9 cellular contexts compared by ENCODE assay signal in genomic region chr4:80069837-80070788, GRCh38. TPM values are rescaled to one million over a fixed set of nuclear protein-coding genes. Genes with fewer than 3 reads are reported as not detected.
A peak's percentile ranks its signal among the peaks of the same experiment; 100 is the strongest.
DNase-seq lines count a peak whose midpoint lies in the region; ATAC-seq and TF ChIP-seq lines count a peak whose summit lies in the region.
"Had no signal": no experiment of that assay in that cellular context is flagged by ENCODE, and none has a peak within 500 bp of the region (broad histone marks: within the 10 kb centered on the region; RNA-seq: fewer than 3 reads in every experiment).

No MANE protein-coding gene starts in this region.

- H3K4me1 ChIP-seq in spleen (peaks cover 18 to 68% (median 36%) of the 10 kb centered on the region in 6 donors), Peyer's patch (peaks cover 0 to 17% (median 0%) of the 10 kb centered on the region in 4 donors)

- TF ChIP-seq POLR2A in spleen (IDR thresholded peaks at IDR 0.05) = no peak
- TF ChIP-seq POLR2A in Peyer's patch (IDR thresholded peaks at IDR 0.05) = no peak

- H3K9me3 ChIP-seq in spleen (no peaks in the 10 kb centered on the region), Peyer's patch (no peaks in the 10 kb centered on the region)

- TF ChIP-seq CTCF in choroid plexus epithelial cell (conservative IDR thresholded peaks at IDR 0.05; ENCODE audit: low read depth, low read length) = no peak
- no peak for TF ChIP-seq CTCF in spleen (IDR thresholded peaks at IDR 0.05 in 8 of 11, conservative IDR thresholded peaks at IDR 0.05 in 3 of 11)
- no peak for TF ChIP-seq CTCF in Peyer's patch (IDR thresholded peaks at IDR 0.05)

- ATAC-seq in GM18909 (IDR thresholded peaks at IDR 0.05; ENCODE audit: poor library complexity, unreplicated experiment) (peak; percentile 21), HG03432 (IDR thresholded peaks at IDR 0.05; ENCODE audit: unreplicated experiment) (peak; percentile 25)

- DNase-seq in choroid plexus epithelial cell (ENCODE audit: low read depth) = peak; percentile 35
- DNase-seq in spleen = no peak
- no peak for DNase-seq in NCI-H526 (lab: John Stamatoyannopoulos, UW)
- DNase-seq in D341Med (ENCODE audit: low spot score) = no peak
- no peak for DNase-seq in Peyer's patch
- DNase-seq in GM03348 (ENCODE audit: low spot score) = no peak
- DNase-seq: midbrain had no signal

- H3K27me3 ChIP-seq in spleen (replicated peaks in 1 of 7) (peaks cover 0 to 5% (median 0%) of the 10 kb centered on the region in 7 donors), Peyer's patch (no peaks in the 10 kb centered on the region)

- WGBS in spleen, 5 donors = 59 to 84% (median 75%) methylated on average over 2 of the region's 2 CpGs

- H3K4me3 ChIP-seq in choroid plexus epithelial cell (ENCODE audit: low read depth, low read length) = peak overlapping the region; percentile 95
- H3K4me3 ChIP-seq in spleen = peak overlapping the region in 1 of 8 donors; percentile 96
- peak overlapping the region in 2 of 4 donors; percentile 74 to 96 for H3K4me3 ChIP-seq in Peyer's patch

- peaks cover 0 to 43% (median 12%) of the 10 kb centered on the region in 6 donors for H3K36me3 ChIP-seq in spleen
- peaks cover 0 to 26% (median 0%) of the 10 kb centered on the region in 3 donors for H3K36me3 ChIP-seq in Peyer's patch

- H3K27ac ChIP-seq in spleen (peak overlapping the region in 6 of 8 donors; percentile 15 to 97 (median 73)), Peyer's patch (peak overlapping the region in 2 of 4 donors; percentile 90 to 96)

- intact Hi-C loops in spleen (cut with DNase I; ENCODE audit: low total_unique reads) = loop anchor here (5.0 kb wide), 1 partner anchor 132 kb away; no protein-coding TSS in a partner anchor

RNA-seq across cellular contexts. Expression of gene ANTXR2, which starts 2.9 kb away (rescaled TPM):
- total RNA-seq in spleen = 10 to 100 TPM; 30.9 to 56.3 (median 43.3) TPM
- 1 to 10 TPM; 3.7 to 5.8 (median 5.1) TPM for polyA plus RNA-seq in spleen
- total RNA-seq in Peyer's patch = 10 to 100 TPM; 33.5 to 57.8 (median 47.3) TPM
